1 cellular context compared by ENCODE assay signal in the genomic region with DNA sequence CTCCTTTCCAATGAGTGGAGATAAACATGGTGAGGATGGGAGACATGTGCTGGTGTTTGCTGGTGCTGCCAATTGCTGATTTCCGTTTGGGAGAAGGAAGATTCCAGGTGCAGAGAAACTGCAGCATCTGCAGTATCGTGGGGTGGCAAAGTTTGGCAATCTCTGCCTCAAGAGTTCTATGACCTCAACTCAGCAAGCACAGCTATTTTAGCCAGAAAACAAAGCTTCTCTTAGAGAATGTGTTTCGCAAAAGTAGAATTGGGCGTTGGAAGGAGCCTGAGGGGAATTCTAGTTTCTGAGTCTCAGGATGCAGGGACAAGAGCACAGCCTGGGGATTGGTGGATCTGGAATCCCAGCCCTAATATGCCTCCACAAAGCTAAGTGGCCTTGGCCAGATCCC.
TF ChIP-seq lines count a peak whose summit lies in the region.

No MANE protein-coding gene starts in this region.

TF ChIP-seq in GM23338, 12 proteins besides CTCF, POLR2A, EP300 and RAD21 (continued from another document):
- TF ChIP-seq, protein P1, sequence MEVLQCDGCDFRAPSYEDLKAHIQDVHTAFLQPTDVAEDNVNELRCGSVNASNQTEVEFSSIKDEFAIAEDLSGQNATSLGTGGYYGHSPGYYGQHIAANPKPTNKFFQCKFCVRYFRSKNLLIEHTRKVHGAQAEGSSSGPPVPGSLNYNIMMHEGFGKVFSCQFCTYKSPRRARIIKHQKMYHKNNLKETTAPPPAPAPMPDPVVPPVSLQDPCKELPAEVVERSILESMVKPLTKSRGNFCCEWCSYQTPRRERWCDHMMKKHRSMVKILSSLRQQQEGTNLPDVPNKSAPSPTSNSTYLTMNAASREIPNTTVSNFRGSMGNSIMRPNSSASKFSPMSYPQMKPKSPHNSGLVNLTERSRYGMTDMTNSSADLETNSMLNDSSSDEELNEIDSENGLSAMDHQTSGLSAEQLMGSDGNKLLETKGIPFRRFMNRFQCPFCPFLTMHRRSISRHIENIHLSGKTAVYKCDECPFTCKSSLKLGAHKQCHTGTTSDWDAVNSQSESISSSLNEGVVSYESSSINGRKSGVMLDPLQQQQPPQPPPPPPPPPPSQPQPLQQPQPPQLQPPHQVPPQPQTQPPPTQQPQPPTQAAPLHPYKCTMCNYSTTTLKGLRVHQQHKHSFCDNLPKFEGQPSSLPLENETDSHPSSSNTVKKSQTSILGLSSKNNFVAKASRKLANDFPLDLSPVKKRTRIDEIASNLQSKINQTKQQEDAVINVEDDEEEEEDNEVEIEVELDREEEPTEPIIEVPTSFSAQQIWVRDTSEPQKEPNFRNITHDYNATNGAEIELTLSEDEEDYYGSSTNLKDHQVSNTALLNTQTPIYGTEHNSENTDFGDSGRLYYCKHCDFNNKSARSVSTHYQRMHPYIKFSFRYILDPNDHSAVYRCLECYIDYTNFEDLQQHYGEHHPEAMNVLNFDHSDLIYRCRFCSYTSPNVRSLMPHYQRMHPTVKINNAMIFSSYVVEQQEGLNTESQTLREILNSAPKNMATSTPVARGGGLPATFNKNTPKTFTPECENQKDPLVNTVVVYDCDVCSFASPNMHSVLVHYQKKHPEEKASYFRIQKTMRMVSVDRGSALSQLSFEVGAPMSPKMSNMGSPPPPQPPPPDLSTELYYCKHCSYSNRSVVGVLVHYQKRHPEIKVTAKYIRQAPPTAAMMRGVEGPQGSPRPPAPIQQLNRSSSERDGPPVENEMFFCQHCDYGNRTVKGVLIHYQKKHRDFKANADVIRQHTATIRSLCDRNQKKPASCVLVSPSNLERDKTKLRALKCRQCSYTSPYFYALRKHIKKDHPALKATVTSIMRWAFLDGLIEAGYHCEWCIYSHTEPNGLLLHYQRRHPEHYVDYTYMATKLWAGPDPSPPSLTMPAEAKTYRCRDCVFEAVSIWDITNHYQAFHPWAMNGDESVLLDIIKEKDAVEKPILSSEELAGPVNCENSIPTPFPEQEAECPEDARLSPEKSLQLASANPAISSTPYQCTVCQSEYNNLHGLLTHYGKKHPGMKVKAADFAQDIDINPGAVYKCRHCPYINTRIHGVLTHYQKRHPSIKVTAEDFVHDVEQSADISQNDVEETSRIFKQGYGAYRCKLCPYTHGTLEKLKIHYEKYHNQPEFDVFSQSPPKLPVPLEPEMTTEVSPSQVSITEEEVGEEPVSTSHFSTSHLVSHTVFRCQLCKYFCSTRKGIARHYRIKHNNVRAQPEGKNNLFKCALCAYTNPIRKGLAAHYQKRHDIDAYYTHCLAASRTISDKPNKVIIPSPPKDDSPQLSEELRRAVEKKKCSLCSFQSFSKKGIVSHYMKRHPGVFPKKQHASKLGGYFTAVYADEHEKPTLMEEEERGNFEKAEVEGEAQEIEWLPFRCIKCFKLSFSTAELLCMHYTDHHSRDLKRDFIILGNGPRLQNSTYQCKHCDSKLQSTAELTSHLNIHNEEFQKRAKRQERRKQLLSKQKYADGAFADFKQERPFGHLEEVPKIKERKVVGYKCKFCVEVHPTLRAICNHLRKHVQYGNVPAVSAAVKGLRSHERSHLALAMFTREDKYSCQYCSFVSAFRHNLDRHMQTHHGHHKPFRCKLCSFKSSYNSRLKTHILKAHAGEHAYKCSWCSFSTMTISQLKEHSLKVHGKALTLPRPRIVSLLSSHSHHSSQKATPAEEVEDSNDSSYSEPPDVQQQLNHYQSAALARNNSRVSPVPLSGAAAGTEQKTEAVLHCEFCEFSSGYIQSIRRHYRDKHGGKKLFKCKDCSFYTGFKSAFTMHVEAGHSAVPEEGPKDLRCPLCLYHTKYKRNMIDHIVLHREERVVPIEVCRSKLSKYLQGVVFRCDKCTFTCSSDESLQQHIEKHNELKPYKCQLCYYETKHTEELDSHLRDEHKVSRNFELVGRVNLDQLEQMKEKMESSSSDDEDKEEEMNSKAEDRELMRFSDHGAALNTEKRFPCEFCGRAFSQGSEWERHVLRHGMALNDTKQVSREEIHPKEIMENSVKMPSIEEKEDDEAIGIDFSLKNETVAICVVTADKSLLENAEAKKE (CRISPR knock-in tag; IDR thresholded peaks at IDR 0.05), result no peak
- TF ChIP-seq, protein P2, sequence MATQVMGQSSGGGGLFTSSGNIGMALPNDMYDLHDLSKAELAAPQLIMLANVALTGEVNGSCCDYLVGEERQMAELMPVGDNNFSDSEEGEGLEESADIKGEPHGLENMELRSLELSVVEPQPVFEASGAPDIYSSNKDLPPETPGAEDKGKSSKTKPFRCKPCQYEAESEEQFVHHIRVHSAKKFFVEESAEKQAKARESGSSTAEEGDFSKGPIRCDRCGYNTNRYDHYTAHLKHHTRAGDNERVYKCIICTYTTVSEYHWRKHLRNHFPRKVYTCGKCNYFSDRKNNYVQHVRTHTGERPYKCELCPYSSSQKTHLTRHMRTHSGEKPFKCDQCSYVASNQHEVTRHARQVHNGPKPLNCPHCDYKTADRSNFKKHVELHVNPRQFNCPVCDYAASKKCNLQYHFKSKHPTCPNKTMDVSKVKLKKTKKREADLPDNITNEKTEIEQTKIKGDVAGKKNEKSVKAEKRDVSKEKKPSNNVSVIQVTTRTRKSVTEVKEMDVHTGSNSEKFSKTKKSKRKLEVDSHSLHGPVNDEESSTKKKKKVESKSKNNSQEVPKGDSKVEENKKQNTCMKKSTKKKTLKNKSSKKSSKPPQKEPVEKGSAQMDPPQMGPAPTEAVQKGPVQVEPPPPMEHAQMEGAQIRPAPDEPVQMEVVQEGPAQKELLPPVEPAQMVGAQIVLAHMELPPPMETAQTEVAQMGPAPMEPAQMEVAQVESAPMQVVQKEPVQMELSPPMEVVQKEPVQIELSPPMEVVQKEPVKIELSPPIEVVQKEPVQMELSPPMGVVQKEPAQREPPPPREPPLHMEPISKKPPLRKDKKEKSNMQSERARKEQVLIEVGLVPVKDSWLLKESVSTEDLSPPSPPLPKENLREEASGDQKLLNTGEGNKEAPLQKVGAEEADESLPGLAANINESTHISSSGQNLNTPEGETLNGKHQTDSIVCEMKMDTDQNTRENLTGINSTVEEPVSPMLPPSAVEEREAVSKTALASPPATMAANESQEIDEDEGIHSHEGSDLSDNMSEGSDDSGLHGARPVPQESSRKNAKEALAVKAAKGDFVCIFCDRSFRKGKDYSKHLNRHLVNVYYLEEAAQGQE (IDR thresholded peaks at IDR 0.05; ENCODE audit: unreplicated experiment), result no peak
